Comparison of ENCODE assay signal across 8 cellular contexts in genomic region chr11:9461760-9462134, GRCh38. TPM values are rescaled to one million over a fixed set of nuclear protein-coding genes. Genes with fewer than 3 reads are reported as not detected.
DNase-seq lines count a peak whose midpoint lies in the region; ATAC-seq and TF ChIP-seq lines count a peak whose summit lies in the region.

No MANE protein-coding gene starts in this region.

- ATAC-seq in HG02623 (IDR thresholded peaks at IDR 0.05; ENCODE audit: unreplicated experiment) (no peak), HG02938 (IDR thresholded peaks at IDR 0.05; ENCODE audit: unreplicated experiment) (no peak)

- H2AFZ ChIP-seq in hepatocyte = peak overlapping the region; percentile 45

- H3K9me3 Mint-ChIP-seq in activated T-helper 2 cell treated with anti-CD3 and anti-CD28 coated beads, Interferon-gamma antibody, Interleukin-2, Interleukin-4, amounts not matched to agents 10 μg/mL and 5 μg/mL and 100 μg/mL, durations not matched to agents 14 hours and 24 hours and 36 hours = no peaks in the 10 kb centered on the region

- H3K36me3 Mint-ChIP-seq in activated T-helper 2 cell treated with anti-CD3 and anti-CD28 coated beads, Interferon-gamma antibody, Interleukin-2, Interleukin-4, amounts not matched to agents 10 μg/mL and 5 μg/mL and 100 μg/mL, durations not matched to agents 14 hours and 24 hours and 36 hours (ENCODE audit: low read depth) = peaks cover 27% of the 10 kb centered on the region

- 6% methylated on average over 10 of the region's 10 CpGs for WGBS in hepatocyte (ENCODE audit: low lambda C conversion rate, missing lambda C conversion rate)

- no peaks in the 10 kb centered on the region for H3K36me3 ChIP-seq in hepatocyte (replicated peaks; ENCODE audit: insufficient read depth, low read depth)
- peaks cover 0 to 4% (median 0%) of the 10 kb centered on the region in 3 donors for H3K36me3 ChIP-seq in skeletal muscle tissue (ENCODE audit: control insufficient read depth in 3 of 3, insufficient read depth in 3 of 3, low read length in 3 of 3)

- TF ChIP-seq CTCF in hepatocyte (IDR thresholded peaks at IDR 0.05; ENCODE audit: poor library complexity) = no peak

- H3K4me3 Mint-ChIP-seq in activated T-helper 2 cell treated with anti-CD3 and anti-CD28 coated beads, Interferon-gamma antibody, Interleukin-2, Interleukin-4, amounts not matched to agents 10 μg/mL and 5 μg/mL and 100 μg/mL, durations not matched to agents 14 hours and 24 hours and 36 hours (ENCODE audit: low read depth) = peak overlapping the region; percentile 93

- H3K9me3 ChIP-seq in hepatocyte (ENCODE audit: low read depth) = no peaks in the 10 kb centered on the region
- no peaks in the 10 kb centered on the region for H3K9me3 ChIP-seq in skeletal muscle tissue (ENCODE audit: control insufficient read depth in 3 of 3, low read length in 3 of 3)

- H3K27me3 Mint-ChIP-seq in activated T-helper 2 cell treated with anti-CD3 and anti-CD28 coated beads, Interferon-gamma antibody, Interleukin-2, Interleukin-4, amounts not matched to agents 10 μg/mL and 5 μg/mL and 100 μg/mL, durations not matched to agents 14 hours and 24 hours and 36 hours (ENCODE audit: low read depth) = no peaks in the 10 kb centered on the region

- H3K4me1 ChIP-seq in hepatocyte (ENCODE audit: insufficient read depth) = peaks cover 13% of the 10 kb centered on the region
- H3K4me1 ChIP-seq in skeletal muscle tissue (ENCODE audit: control insufficient read depth in 3 of 3, insufficient read depth in 3 of 3, low read length in 3 of 3) = peaks cover 4 to 23% (median 12%) of the 10 kb centered on the region in 3 donors

- H3K27me3 ChIP-seq in hepatocyte (no peaks in the 10 kb centered on the region), skeletal muscle tissue (ENCODE audit: control insufficient read depth in 3 of 3, insufficient read depth in 3 of 3, low read length in 3 of 3) (no peaks in the 10 kb centered on the region)

- H3K27ac ChIP-seq in hepatocyte = peak overlapping the region; percentile 99
- peak overlapping the region; percentile 98 for H3K27ac ChIP-seq in skeletal muscle tissue (ENCODE audit: low read depth, low read length)

- peak overlapping the region; percentile 72 for H3K4me2 ChIP-seq in hepatocyte

- peaks cover 18% of the 10 kb centered on the region for H3K4me1 Mint-ChIP-seq in activated T-helper 2 cell treated with anti-CD3 and anti-CD28 coated beads, Interferon-gamma antibody, Interleukin-2, Interleukin-4, amounts not matched to agents 10 μg/mL and 5 μg/mL and 100 μg/mL, durations not matched to agents 14 hours and 24 hours and 36 hours (ENCODE audit: low read depth)

- H3K9me2 ChIP-seq in hepatocyte (replicated peaks; ENCODE audit: insufficient read depth) = no peaks in the 10 kb centered on the region

- H3K27ac Mint-ChIP-seq in activated T-helper 2 cell treated with anti-CD3 and anti-CD28 coated beads, Interferon-gamma antibody, Interleukin-2, Interleukin-4, amounts not matched to agents 10 μg/mL and 5 μg/mL and 100 μg/mL, durations not matched to agents 14 hours and 24 hours and 36 hours = peak overlapping the region; percentile 91

- no peaks in the 10 kb centered on the region for H4K20me1 ChIP-seq in hepatocyte (ENCODE audit: insufficient read depth, poor library complexity, severe bottlenecking)

- peaks cover 64% of the 10 kb centered on the region for H3K79me2 ChIP-seq in hepatocyte

- peak overlapping the region; percentile 23 for H3K4me3 ChIP-seq in hepatocyte
- H3K4me3 ChIP-seq in skeletal muscle tissue (ENCODE audit: low read length in 3 of 3) = peak overlapping the region; percentile 66 to 87 (median 71)

- intact Hi-C loops in activated T-helper 2 cell treated with anti-CD3 and anti-CD28 coated beads, Interferon-gamma antibody, Interleukin-2, Interleukin-4, amounts not matched to agents 10 μg/mL and 5 μg/mL and 100 μg/mL, durations not matched to agents 14 hours and 24 hours and 36 hours (cut with micrococcal nuclease) = loop anchor here (1.0 to 5.0 kb wide), 7 partner anchors 46 to 497 kb away; partner anchors contain the start of genes NRIP3 and TMEM9B

- peak overlapping the region; percentile 93 to 98 (median 95) for H3K9ac ChIP-seq in skeletal muscle tissue (ENCODE audit: low read depth in 1 of 3, low read length in 3 of 3)

- DNase-seq in CD1c-positive myeloid dendritic cell (ENCODE audit: extremely low spot score) = peak; percentile 81
- peak; percentile 25 for DNase-seq in HT1080 (ENCODE audit: low read depth)
- DNase-seq in activated T-helper 2 cell treated with anti-CD3 and anti-CD28 coated beads, Interferon-gamma antibody, Interleukin-2, Interleukin-4, amounts not matched to agents 10 μg/mL and 5 μg/mL and 100 μg/mL, durations not matched to agents 14 hours and 24 hours and 36 hours (ENCODE audit: low spot score) = no peak
- DNase-seq in hepatocyte (ENCODE audit: low spot score) = no peak
- DNase-seq in NCI-H2107 (lab: John Stamatoyannopoulos, UW) = no peak

RNA-seq across cellular contexts. Expression of gene ZNF143, which starts 0.9 kb away (rescaled TPM):
- 22.6 and 31.6 TPM in 2 replicates for total RNA-seq in HT1080 (2014; rRNA removed; shearing (Covaris generic))
- 15.2 and 16.7 TPM in 2 replicates for polyA plus RNA-seq in HT1080 (2015; cell fraction: cytosol; rRNA removed)
- 20.6 and 30.4 TPM in 2 replicates for polyA plus RNA-seq in HT1080 (2015; cell fraction: nucleus; rRNA removed)
- total RNA-seq in activated T-helper 2 cell treated with anti-CD3 and anti-CD28 coated beads, Interferon-gamma antibody, Interleukin-2, Interleukin-4, amounts not matched to agents 10 μg/mL and 5 μg/mL and 100 μg/mL, durations not matched to agents 14 hours and 24 hours and 36 hours = 30.9 and 36.8 TPM in 2 replicates
- total RNA-seq in hepatocyte (36.1 and 47.1 TPM in 2 replicates), skeletal muscle tissue (18.8 TPM)
- 20.9 and 21.8 TPM in 2 replicates for polyA plus RNA-seq in hepatocyte

Comparison
In these comparisons a context has a peak if more than half of its experiments do, and no peak if none do; other contexts are left out.
1. DNase-seq: peak in CD1c-positive myeloid dendritic cell (single experiment) and HT1080 (single experiment); none in activated T-helper 2 cell treated with anti-CD3 and anti-CD28 coated beads, Interferon-gamma antibody, Interleukin-2, Interleukin-4, amounts not matched to agents 10 μg/mL and 5 μg/mL and 100 μg/mL, durations not matched to agents 14 hours and 24 hours and 36 hours (single experiment), hepatocyte (single experiment) and NCI-H2107 (single experiment).